ENCODE assay signal across 8 cellular contexts in the genomic region with DNA sequence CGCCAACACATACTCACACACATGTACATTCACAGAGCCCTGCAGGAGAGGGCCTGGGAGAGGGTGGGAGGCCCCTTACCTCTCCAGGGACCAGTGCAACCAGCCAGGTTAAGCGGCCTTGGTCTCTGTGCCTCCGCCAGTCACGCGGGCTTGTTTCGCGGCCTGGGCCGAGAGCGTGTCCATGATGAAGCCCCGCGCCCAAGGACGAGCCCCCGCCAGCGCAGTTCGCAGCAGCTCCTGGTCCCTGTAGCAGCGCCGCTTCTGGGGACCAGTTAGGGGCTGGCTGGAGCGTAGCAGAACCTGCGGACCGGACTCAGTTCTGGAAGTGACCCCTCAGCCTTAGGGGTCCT. TPM values are rescaled to one million over a fixed set of nuclear protein-coding genes. Genes with fewer than 3 reads are reported as not detected.
DNase-seq lines count a peak whose midpoint lies in the region; FAIRE-seq and TF ChIP-seq lines count a peak whose summit lies in the region.

No MANE protein-coding gene starts in this region.

- H3K4me1 ChIP-seq in Loucy (ENCODE audit: insufficient read depth, low read length, poor library complexity, severe bottlenecking) (no peaks in the 10 kb centered on the region), muscle layer of duodenum (ENCODE audit: control insufficient read depth in 1 of 2, insufficient read depth in 2 of 2, low read length in 2 of 2) (peaks cover 0 to 19% of the 10 kb centered on the region in 2 donors)

- H3K9ac ChIP-seq in Loucy (ENCODE audit: low read depth, low read length, poor library complexity, severe bottlenecking) = peak overlapping the region; percentile 55

- no peak for DNase-seq in BJ (ENCODE audit: low read depth)
- no peak for DNase-seq in choroid plexus epithelial cell (ENCODE audit: low read depth)
- DNase-seq in stimulated activated CD4-positive, alpha-beta T cell treated with anti-CD3 and anti-CD28 coated beads, Interleukin-2, amount 100 ng/mL, for 48 hours = no peak
- no peak for DNase-seq in RCC 7860 (ENCODE audit: low spot score)
- no peak for DNase-seq in stimulated activated CD4-positive, alpha-beta T cell treated with anti-CD3 and anti-CD28 coated beads, Interleukin-2, amount 100 ng/mL, for 24 hours
- DNase-seq in NCI-H2196 (lab: John Stamatoyannopoulos, UW; ENCODE audit: unreplicated experiment) = no peak

- POLR2A ChIA-PET in BJ (lab: Charles Lee) = no interaction called here

- TF ChIP-seq CTCF in BJ (IDR thresholded peaks at IDR 0.05; ENCODE audit: insufficient read depth, low read depth, low read length) (no peak), Loucy (conservative IDR thresholded peaks at IDR 0.05; ENCODE audit: low read length) (no peak), choroid plexus epithelial cell (conservative IDR thresholded peaks at IDR 0.05; ENCODE audit: low read depth, low read length) (no peak)

- peak overlapping the region; percentile 76 for H3K4me2 ChIP-seq in Loucy (ENCODE audit: low read depth, low read length, poor library complexity, severe bottlenecking)

- peak overlapping the region; percentile 82; the same call in 1 of the 2 replicates for H2AFZ ChIP-seq in Loucy (ENCODE audit: low read length)

- H3K27me3 ChIP-seq in BJ (ENCODE audit: control insufficient read depth, insufficient read depth, low read length) (no peaks in the 10 kb centered on the region), Loucy (ENCODE audit: insufficient read depth, low read length, poor library complexity, severe bottlenecking) (no peaks in the 10 kb centered on the region), muscle layer of duodenum (ENCODE audit: low read depth, low read length) (no peaks in the 10 kb centered on the region)

- no peaks in the 10 kb centered on the region for H3K9me3 ChIP-seq in Loucy (ENCODE audit: insufficient read depth, low read depth, low read length)
- H3K9me3 ChIP-seq in muscle layer of duodenum (ENCODE audit: control insufficient read depth in 1 of 2, low read length in 2 of 2) = no peaks in the 10 kb centered on the region

- FAIRE-seq in RCC 7860 (lab: Jason Lieb, UNC) = no peak

- H3K27ac ChIP-seq in muscle layer of duodenum (ENCODE audit: low read length) = no peak overlapping the region

- H3K4me3 ChIP-seq in BJ (ENCODE audit: low read depth, low read length) (peak overlapping the region; percentile 59; the same call in 1 of the 2 replicates), Loucy (ENCODE audit: low read length, poor library complexity, severe bottlenecking) (peak overlapping the region; percentile 69), choroid plexus epithelial cell (ENCODE audit: low read depth, low read length) (peak overlapping the region; percentile 59), muscle layer of duodenum (ENCODE audit: low read depth in 1 of 2, low read length in 2 of 2) (peak overlapping the region; percentile 75 to 80)

- H4K20me1 ChIP-seq in Loucy (ENCODE audit: insufficient read depth, low read length, poor library complexity, severe bottlenecking) = no peaks in the 10 kb centered on the region

- CTCF ChIA-PET in BJ (lab: Yijun Ruan, JAX) = interaction anchor here (0.6 to 4.3 kb wide), 4 partner anchors 9 to 34 kb away, joined by 3 to 23 read pairs (median 12); no protein-coding TSS in a partner anchor

- no peaks in the 10 kb centered on the region for H3K9me2 ChIP-seq in Loucy (replicated peaks; ENCODE audit: low read depth, low read length)

- H3K79me2 ChIP-seq in Loucy (ENCODE audit: insufficient read depth, low read length) = no peaks in the 10 kb centered on the region

- H3F3A ChIP-seq in Loucy (ENCODE audit: low read depth) = no peaks in the 10 kb centered on the region

- H3K36me3 ChIP-seq in BJ (ENCODE audit: control insufficient read depth, insufficient read depth, low read length) = 0 out of 2 replicates have a peak, but pooled peaks cover 2% of the 10 kb centered on the region
- H3K36me3 ChIP-seq in Loucy (ENCODE audit: insufficient read depth, low read length) = no peaks in the 10 kb centered on the region
- no peaks in the 10 kb centered on the region for H3K36me3 ChIP-seq in muscle layer of duodenum (ENCODE audit: control insufficient read depth in 1 of 2, insufficient read depth in 2 of 2, low read length in 2 of 2)

RNA-seq across cellular contexts. Expression of a gene that starts 7.3 kb away (rescaled TPM):
- 3.3 and 3.5 TPM in 2 replicates for polyA plus RNA-seq in BJ (2011; rRNA removed)
- 1.9 and 2.9 TPM in 2 replicates for polyA minus RNA-seq in BJ (2011; rRNA and poly(A)+ RNA removed)

RNA-seq across cellular contexts. Expression of a gene that starts 11.3 kb away (rescaled TPM):
- 0.05 and 0.11 TPM in 2 replicates for polyA plus RNA-seq in BJ (2011; rRNA removed)
- not detected in 2 replicates for polyA minus RNA-seq in BJ (2011; rRNA and poly(A)+ RNA removed)

RNA-seq across cellular contexts. Expression of a gene that starts 17.6 kb away (rescaled TPM):
- 412 and 478 TPM in 2 replicates for polyA plus RNA-seq in BJ (2011; rRNA removed)
- polyA minus RNA-seq in BJ (2011; rRNA and poly(A)+ RNA removed) = 254 and 354 TPM in 2 replicates

RNA-seq across cellular contexts. Expression of a gene that starts 17.6 kb away (rescaled TPM):
- polyA plus RNA-seq in BJ (2011; rRNA removed) = 29.4 and 37.8 TPM in 2 replicates
- polyA minus RNA-seq in BJ (2011; rRNA and poly(A)+ RNA removed) = 28.5 and 31.8 TPM in 2 replicates

RNA-seq across cellular contexts. Expression of a gene that starts 30.9 kb away (rescaled TPM):
- not detected in 2 replicates for polyA plus RNA-seq in BJ (2011; rRNA removed)
- not detected in 2 replicates for polyA minus RNA-seq in BJ (2011; rRNA and poly(A)+ RNA removed)
